ENCODE assay signal across 1 cellular context in the genomic region with DNA sequence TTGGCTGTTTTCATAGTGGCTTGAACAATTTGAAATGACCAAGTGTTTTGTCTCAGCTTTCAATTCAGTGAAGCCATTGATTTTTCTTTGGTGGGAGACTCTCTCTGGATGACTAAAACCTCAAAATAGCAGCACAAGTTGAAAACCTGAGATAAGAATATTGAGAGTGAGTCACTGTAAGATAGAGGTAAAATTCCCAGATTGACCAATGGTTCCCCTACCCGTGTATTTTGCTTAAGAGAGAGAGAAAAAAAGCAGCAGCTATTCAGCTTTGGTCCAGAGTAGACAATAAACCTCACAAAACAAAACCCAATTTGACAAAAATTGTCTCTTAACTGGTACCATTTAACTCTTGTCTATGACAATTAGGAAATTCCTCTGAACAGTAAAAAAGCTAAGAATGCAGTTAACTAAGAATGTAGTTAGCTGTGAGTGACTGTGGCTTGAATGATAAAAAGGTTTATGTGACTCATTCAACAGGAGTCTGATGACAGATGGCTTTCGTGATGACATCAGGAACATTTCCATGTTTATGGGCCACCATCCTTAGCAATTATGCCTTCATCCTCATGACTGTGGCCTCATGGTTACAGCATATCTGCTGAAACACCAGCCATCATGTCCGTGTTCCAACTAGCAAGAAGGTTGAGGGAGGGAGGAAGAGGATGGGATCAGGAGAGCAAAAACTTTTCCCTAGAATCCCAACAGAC.
TF ChIP-seq lines count a peak whose summit lies in the region.

No MANE protein-coding gene starts in this region.

TF ChIP-seq in HEK293, 187 proteins besides CTCF, POLR2A, EP300 and RAD21 (continued from another document):
- TF ChIP-seq, protein P1, sequence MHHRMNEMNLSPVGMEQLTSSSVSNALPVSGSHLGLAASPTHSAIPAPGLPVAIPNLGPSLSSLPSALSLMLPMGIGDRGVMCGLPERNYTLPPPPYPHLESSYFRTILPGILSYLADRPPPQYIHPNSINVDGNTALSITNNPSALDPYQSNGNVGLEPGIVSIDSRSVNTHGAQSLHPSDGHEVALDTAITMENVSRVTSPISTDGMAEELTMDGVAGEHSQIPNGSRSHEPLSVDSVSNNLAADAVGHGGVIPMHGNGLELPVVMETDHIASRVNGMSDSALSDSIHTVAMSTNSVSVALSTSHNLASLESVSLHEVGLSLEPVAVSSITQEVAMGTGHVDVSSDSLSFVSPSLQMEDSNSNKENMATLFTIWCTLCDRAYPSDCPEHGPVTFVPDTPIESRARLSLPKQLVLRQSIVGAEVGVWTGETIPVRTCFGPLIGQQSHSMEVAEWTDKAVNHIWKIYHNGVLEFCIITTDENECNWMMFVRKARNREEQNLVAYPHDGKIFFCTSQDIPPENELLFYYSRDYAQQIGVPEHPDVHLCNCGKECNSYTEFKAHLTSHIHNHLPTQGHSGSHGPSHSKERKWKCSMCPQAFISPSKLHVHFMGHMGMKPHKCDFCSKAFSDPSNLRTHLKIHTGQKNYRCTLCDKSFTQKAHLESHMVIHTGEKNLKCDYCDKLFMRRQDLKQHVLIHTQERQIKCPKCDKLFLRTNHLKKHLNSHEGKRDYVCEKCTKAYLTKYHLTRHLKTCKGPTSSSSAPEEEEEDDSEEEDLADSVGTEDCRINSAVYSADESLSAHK (tag by site-specific recombination; IDR thresholded peaks at IDR 0.05) = no peak
- TF ChIP-seq KLF1 (tag by site-specific recombination; IDR thresholded peaks at IDR 0.05) = no peak
- TF ChIP-seq, protein P2, sequence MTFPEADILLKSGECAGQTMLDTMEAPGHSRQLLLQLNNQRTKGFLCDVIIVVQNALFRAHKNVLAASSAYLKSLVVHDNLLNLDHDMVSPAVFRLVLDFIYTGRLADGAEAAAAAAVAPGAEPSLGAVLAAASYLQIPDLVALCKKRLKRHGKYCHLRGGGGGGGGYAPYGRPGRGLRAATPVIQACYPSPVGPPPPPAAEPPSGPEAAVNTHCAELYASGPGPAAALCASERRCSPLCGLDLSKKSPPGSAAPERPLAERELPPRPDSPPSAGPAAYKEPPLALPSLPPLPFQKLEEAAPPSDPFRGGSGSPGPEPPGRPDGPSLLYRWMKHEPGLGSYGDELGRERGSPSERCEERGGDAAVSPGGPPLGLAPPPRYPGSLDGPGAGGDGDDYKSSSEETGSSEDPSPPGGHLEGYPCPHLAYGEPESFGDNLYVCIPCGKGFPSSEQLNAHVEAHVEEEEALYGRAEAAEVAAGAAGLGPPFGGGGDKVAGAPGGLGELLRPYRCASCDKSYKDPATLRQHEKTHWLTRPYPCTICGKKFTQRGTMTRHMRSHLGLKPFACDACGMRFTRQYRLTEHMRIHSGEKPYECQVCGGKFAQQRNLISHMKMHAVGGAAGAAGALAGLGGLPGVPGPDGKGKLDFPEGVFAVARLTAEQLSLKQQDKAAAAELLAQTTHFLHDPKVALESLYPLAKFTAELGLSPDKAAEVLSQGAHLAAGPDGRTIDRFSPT (tag by site-specific recombination; IDR thresholded peaks at IDR 0.05) = peak; percentile 84
- peak; percentile 55; the same call in 1 of the 2 replicates for TF ChIP-seq ZNF660 (tag by site-specific recombination; IDR thresholded peaks at IDR 0.05)
- no peak for TF ChIP-seq ZNF571 (tag by site-specific recombination; IDR thresholded peaks at IDR 0.05)
